In the genomic region with DNA sequence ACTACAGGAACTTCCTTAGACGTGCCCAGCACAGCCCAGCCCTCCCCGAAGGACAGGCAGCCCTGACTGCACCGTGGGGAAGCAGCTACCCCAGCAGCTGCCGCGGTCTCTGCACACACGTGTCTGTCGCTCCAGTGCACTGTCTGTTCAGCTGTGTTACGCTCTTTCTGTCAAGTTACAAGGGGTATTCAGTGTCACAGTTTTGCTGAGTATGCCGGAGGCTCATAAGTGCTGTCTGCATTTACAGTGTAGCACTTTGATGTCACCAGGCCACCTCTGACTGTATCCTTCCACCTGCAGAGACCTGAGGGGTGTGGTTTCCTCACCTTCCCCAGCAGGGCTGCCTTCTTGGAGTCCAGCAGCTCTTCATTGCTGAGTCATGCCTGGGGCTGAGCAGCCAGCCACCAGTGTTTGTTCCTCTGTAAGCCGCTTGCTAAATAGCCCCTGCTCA, we compare ENCODE assay signal across 8 cellular contexts.
DNase-seq lines count a peak whose midpoint lies in the region; ATAC-seq and TF ChIP-seq lines count a peak whose summit lies in the region.

No MANE protein-coding gene starts in this region.

- H3K27me3 ChIP-seq in MM.1S (replicated peaks; ENCODE audit: insufficient read depth, low read length), result no peaks in the 10 kb centered on the region

- no peak overlapping the region for H3K4me3 ChIP-seq in MM.1S (ENCODE audit: low read length)

- H4K20me1 ChIP-seq in MM.1S (ENCODE audit: insufficient read depth, low read length), result no peaks in the 10 kb centered on the region

- H3F3A ChIP-seq in MM.1S (ENCODE audit: insufficient read depth, low read length), result no peaks in the 10 kb centered on the region

- H3K9me3 ChIP-seq in MM.1S (replicated peaks; ENCODE audit: insufficient read depth, low read length), result no peaks in the 10 kb centered on the region

- POLR2A ChIA-PET in T-cell (lab: Charles Lee), result no interaction called here

- TF ChIP-seq CTCF in MM.1S (IDR thresholded peaks at IDR 0.05; ENCODE audit: low read length), result no peak

- ATAC-seq in HG03354 (IDR thresholded peaks at IDR 0.05; ENCODE audit: poor library complexity, severe bottlenecking, unreplicated experiment) (peak; percentile 70), T-cell (replicated peaks in 1 of 4) (peak; percentile 70 to 80 (median 77)), left lobe of liver (peak; percentile 58)

- no peaks in the 10 kb centered on the region for H3K9me3 Mint-ChIP-seq in T-cell

- peaks cover 21 to 33% (median 28%) of the 10 kb centered on the region in 3 donors for H3K4me1 Mint-ChIP-seq in T-cell

- no peak overlapping the region for H2AFZ ChIP-seq in MM.1S (ENCODE audit: low read length)

- no peaks in the 10 kb centered on the region for H3K9me2 ChIP-seq in MM.1S (replicated peaks; ENCODE audit: insufficient read depth, low read length)

- DNase-seq in COR-L47 (lab: John Stamatoyannopoulos, UW) (peak; percentile 64), GM19240 (ENCODE audit: insufficient read length, low spot score) (peak; percentile 41), T-cell (peak in 6 of 34 experiments; percentile 7 to 35 (median 20)), left lobe of liver (ENCODE audit: low spot score) (no peak), dedifferentiated amniotic fluid mesenchymal stem cell (ENCODE audit: extremely low spot score) (no peak), MM.1S (no peak), NCI-H82 treated with DMSO at 0.1 percent for 48 hours (lab: John Stamatoyannopoulos, UW; ENCODE audit: unreplicated experiment) (no peak)

- H3K36me3 Mint-ChIP-seq in T-cell, result peaks cover 45% of the 10 kb centered on the region

- H3K4me3 Mint-ChIP-seq in T-cell, result no peak overlapping the region

- H3K4me1 ChIP-seq in MM.1S (ENCODE audit: low read length), result no peaks in the 10 kb centered on the region

- H3K27ac Mint-ChIP-seq in T-cell, result peak overlapping the region; percentile 79

- no peaks in the 10 kb centered on the region for H3K36me3 ChIP-seq in MM.1S (replicated peaks; ENCODE audit: insufficient read depth, low read length)

- H3K27ac ChIP-seq in MM.1S (ENCODE audit: low read length), result no peak overlapping the region

- H3K27me3 Mint-ChIP-seq in T-cell, result no peaks in the 10 kb centered on the region

- no peak overlapping the region for H3K4me2 ChIP-seq in MM.1S (ENCODE audit: low read depth, low read length)

- no peaks in the 10 kb centered on the region for H3K79me2 ChIP-seq in MM.1S (ENCODE audit: low read length)

- CTCF ChIA-PET in T-cell (lab: Charles Lee), result no interaction called here

- H3K9ac ChIP-seq in MM.1S (ENCODE audit: low read length), result no peak overlapping the region

Comparison
In these comparisons a context has a peak if more than half of its experiments do, and no peak if none do; other contexts are left out.
1. DNase-seq: peak in COR-L47 (single experiment) and GM19240 (single experiment); none in left lobe of liver (single experiment), dedifferentiated amniotic fluid mesenchymal stem cell (single experiment), MM.1S (single experiment) and NCI-H82 treated with DMSO at 0.1 percent for 48 hours (single experiment).
2. Peak in every context shown above with its lines, with median percentiles within 50 percentile points of each other: ATAC-seq.